Comparison of ENCODE assay signal across 8 cellular contexts in genomic region chr19:40778865-40779284, GRCh38. TPM values are rescaled to one million over a fixed set of nuclear protein-coding genes. Genes with fewer than 3 reads are reported as not detected.
DNase-seq lines count a peak whose midpoint lies in the region; ATAC-seq and TF ChIP-seq lines count a peak whose summit lies in the region.

No MANE protein-coding gene starts in this region.

- no peaks in the 10 kb centered on the region for H3K36me3 ChIP-seq in RWPE2 (ENCODE audit: low read depth)
- H3K36me3 ChIP-seq in esophagus (ENCODE audit: control insufficient read depth in 2 of 2, insufficient read depth in 2 of 2, low read length in 1 of 2), result peaks cover 0 to 3% of the 10 kb centered on the region in 2 donors
- peaks cover 0 to 3% of the 10 kb centered on the region in 2 donors for H3K36me3 ChIP-seq in psoas muscle (ENCODE audit: insufficient read depth in 1 of 2, low read depth in 1 of 2)

- H3K4me1 ChIP-seq in RWPE2 (ENCODE audit: insufficient read depth, poor library complexity, severe bottlenecking) (no peaks in the 10 kb centered on the region), esophagus (ENCODE audit: control insufficient read depth in 2 of 2, insufficient read depth in 2 of 2, low read length in 1 of 2) (peaks cover 0 to 9% of the 10 kb centered on the region in 2 donors), psoas muscle (peaks cover 12% of the 10 kb centered on the region)

- H3K4me3 ChIP-seq in GM08714 (ENCODE audit: low read length) (peak overlapping the region; percentile 84), RWPE2 (ENCODE audit: severe bottlenecking) (peak overlapping the region; percentile 44), esophagus (ENCODE audit: low read depth in 1 of 2, low read length in 2 of 2) (peak overlapping the region; percentile 57 to 78), psoas muscle (peak overlapping the region; percentile 85)

- ATAC-seq in RWPE2 (ENCODE audit: low read depth) (no peak), psoas muscle (no peak), GM19351 (IDR thresholded peaks at IDR 0.05; ENCODE audit: unreplicated experiment) (no peak), GM18868 (IDR thresholded peaks at IDR 0.05; ENCODE audit: unreplicated experiment) (no peak)

- peak overlapping the region; percentile 88 for H3K27ac ChIP-seq in RWPE2 (ENCODE audit: poor library complexity, severe bottlenecking)
- peak overlapping the region; percentile 97 to 99 for H3K27ac ChIP-seq in esophagus (ENCODE audit: low read depth in 2 of 2, low read length in 1 of 2)
- H3K27ac ChIP-seq in psoas muscle, result peak overlapping the region; percentile 98

- WGBS in esophagus, 2 donors, result 15 to 19% methylated on average over 5 of the region's 5 CpGs
- WGBS in psoas muscle, 3 donors, result 15 to 25% (median 22%) methylated on average over 5 of the region's 5 CpGs

- H3K9me3 ChIP-seq in RWPE2 (ENCODE audit: severe bottlenecking) (no peaks in the 10 kb centered on the region), esophagus (ENCODE audit: control insufficient read depth in 2 of 2, insufficient read depth in 1 of 2, low read depth in 1 of 2, low read length in 1 of 2) (no peaks in the 10 kb centered on the region), psoas muscle (no peaks in the 10 kb centered on the region)

- no peak for TF ChIP-seq CTCF in RWPE2 (IDR thresholded peaks at IDR 0.05; ENCODE audit: poor library complexity, severe bottlenecking)
- TF ChIP-seq CTCF in psoas muscle (IDR thresholded peaks at IDR 0.05), result no peak

- intact Hi-C loops in psoas muscle (cut with DNase I), result loop anchor here in 1 of 2 donors (1.0 kb wide), 1 partner anchor 19 kb away; no protein-coding TSS in a partner anchor

- DNase-seq in RWPE2 (ENCODE audit: low spot score) (no peak), psoas muscle (no peak), NCI-H446 (lab: John Stamatoyannopoulos, UW) (no peak)
- no peak for DNase-seq in stimulated activated naive CD4-positive, alpha-beta T cell treated with Interleukin-2 at 50 U/mL for 16 hours (lab: John Stamatoyannopoulos, UW)

- H3K27me3 ChIP-seq in RWPE2 (ENCODE audit: insufficient read depth, poor library complexity, severe bottlenecking), result no peaks in the 10 kb centered on the region
- H3K27me3 ChIP-seq in esophagus (ENCODE audit: control insufficient read depth in 1 of 2, insufficient read depth in 2 of 2, low read length in 2 of 2), result no peaks in the 10 kb centered on the region
- no peaks in the 10 kb centered on the region for H3K27me3 ChIP-seq in psoas muscle (ENCODE audit: insufficient read depth in 3 of 3, low read length in 2 of 3)

RNA-seq across cellular contexts. Expression of gene RAB4B, which starts 0.8 kb away (rescaled TPM):
- 10 to 100 TPM; 30.9 to 41.8 TPM for polyA plus RNA-seq in esophagus
- total RNA-seq in psoas muscle, result 10 to 100 TPM in 3 of 4 donors, 1 to 10 TPM in 1; 8.2 to 14.5 (median 13.9) TPM
- polyA plus RNA-seq in psoas muscle, result 10 to 100 TPM; 19.2 to 28.7 (median 23.4) TPM

RNA-seq across cellular contexts. Expression of gene MIA, which starts 3.6 kb away (rescaled TPM):
- polyA plus RNA-seq in esophagus (1 to 10 TPM in 1 of 2 donors, under 1 TPM in 1; 0.47 to 1.8 TPM), psoas muscle (under 1 TPM in 2 of 3 donors, not detected in 1; 0.38 to 0.77 TPM)
- total RNA-seq in psoas muscle, result 1 to 10 TPM in 1 of 4 donors, not detected in 3; 1.3 TPM

RNA-seq across cellular contexts. Expression of gene EGLN2, which starts 20.1 kb away (rescaled TPM):
- polyA plus RNA-seq in esophagus (10 to 100 TPM; 36.3 to 44.7 TPM), psoas muscle (10 to 100 TPM; 45.8 to 67.6 (median 50.0) TPM)
- total RNA-seq in psoas muscle, result 10 to 100 TPM; 34.9 to 42.9 (median 38.9) TPM

RNA-seq across cellular contexts. Expression of gene SNRPA, which starts 27.9 kb away (rescaled TPM):
- polyA plus RNA-seq in esophagus (10 to 100 TPM; 48.9 to 58.1 TPM), psoas muscle (10 to 100 TPM; 21.5 to 34.2 (median 22.5) TPM)
- total RNA-seq in psoas muscle, result 10 to 100 TPM; 27.5 to 43.6 (median 33.5) TPM

RNA-seq across cellular contexts. Expression of gene ACTMAP, which starts 28.6 kb away (rescaled TPM):
- 1 to 10 TPM; 3.1 to 6.8 TPM for polyA plus RNA-seq in esophagus
- total RNA-seq in psoas muscle, result 10 to 100 TPM in 2 of 4 donors, 1 to 10 TPM in 2; 6.7 to 13.3 (median 9.6) TPM
- polyA plus RNA-seq in psoas muscle, result 1 to 10 TPM; 5.1 to 8.9 (median 6.6) TPM
